8 cellular contexts compared by ENCODE assay signal in the genomic region with DNA sequence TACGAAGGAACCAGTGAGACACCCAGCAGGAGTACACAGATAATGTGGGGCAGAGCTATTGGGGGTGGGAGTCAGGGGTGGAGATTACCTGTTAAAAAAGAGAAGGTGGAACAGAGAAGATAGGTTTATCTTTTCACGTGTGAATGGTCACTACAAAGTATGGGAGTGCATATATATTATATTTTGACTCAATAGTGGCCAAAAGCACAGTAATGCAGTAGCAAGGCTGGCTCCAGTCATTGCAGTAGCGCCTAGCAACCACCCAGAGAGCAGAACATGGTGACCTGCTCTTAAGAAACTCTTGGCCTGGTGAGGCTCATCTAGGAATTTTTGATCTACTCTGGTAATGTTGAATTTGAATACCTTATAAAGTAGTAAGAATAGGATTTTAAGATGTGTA. TPM values are rescaled to one million over a fixed set of nuclear protein-coding genes. Genes with fewer than 3 reads are reported as not detected.
DNase-seq lines count a peak whose midpoint lies in the region; ATAC-seq and TF ChIP-seq lines count a peak whose summit lies in the region.

No MANE protein-coding gene starts in this region.

- 0 out of 2 replicates have a peak overlapping the region, but pooled peaks have one; percentile 13 for H3K9ac ChIP-seq in HUES48 (ENCODE audit: low read depth, low read length)

- no peak for TF ChIP-seq CTCF in BJ (IDR thresholded peaks at IDR 0.05; ENCODE audit: insufficient read depth, low read depth, low read length)
- no peak for TF ChIP-seq CTCF in adrenal gland (IDR thresholded peaks at IDR 0.05)
- no peak for TF ChIP-seq CTCF in right lobe of liver (IDR thresholded peaks at IDR 0.05)

- no peaks in the 10 kb centered on the region for H3K9me3 ChIP-seq in HUES48 (ENCODE audit: control insufficient read depth, insufficient read depth, low read length)
- no peaks in the 10 kb centered on the region for H3K9me3 ChIP-seq in adrenal gland (replicated peaks in 1 of 3)
- H3K9me3 ChIP-seq in right lobe of liver = no peaks in the 10 kb centered on the region
- no peaks in the 10 kb centered on the region for H3K9me3 ChIP-seq in aorta (ENCODE audit: control insufficient read depth, low read length)

- POLR2A ChIA-PET in BJ (lab: Charles Lee) = interaction anchor here (0.6 kb wide), 1 partner anchor 498 kb away, joined by 5 read pairs; no protein-coding TSS in a partner anchor

- intact Hi-C loops in adrenal gland (cut with DNase I) (no loop called here), right lobe of liver (cut with DNase I) (no loop called here), aorta (cut with DNase I) (loop anchor here in 1 of 2 donors (2.0 kb wide), 1 partner anchor 29 kb away; no protein-coding TSS in a partner anchor)

- no peak for TF ChIP-seq POLR2A in adrenal gland (IDR thresholded peaks at IDR 0.05)
- TF ChIP-seq POLR2A in right lobe of liver (IDR thresholded peaks at IDR 0.05) = no peak

- DNase-seq in BJ (ENCODE audit: low read depth) = no peak
- no peak for DNase-seq in adrenal gland
- DNase-seq in right lobe of liver = no peak
- DNase-seq in aorta = no peak
- DNase-seq in 8988T = no peak

- H3K27ac ChIP-seq in HUES48 (ENCODE audit: low read depth, low read length) = peak overlapping the region; percentile 97
- H3K27ac ChIP-seq in adrenal gland = no peak overlapping the region
- no peak overlapping the region for H3K27ac ChIP-seq in right lobe of liver
- H3K27ac ChIP-seq in aorta (ENCODE audit: low read depth in 1 of 2, low read length in 2 of 2) = no peak overlapping the region

- CTCF ChIA-PET in BJ (lab: Yijun Ruan, JAX) = no interaction called here

- H3K36me3 ChIP-seq in BJ (ENCODE audit: control insufficient read depth, insufficient read depth, low read length) (peaks cover 4% of the 10 kb centered on the region; the same call in 1 of the 2 replicates), HUES48 (ENCODE audit: control insufficient read depth, insufficient read depth, low read length) (peaks cover 32% of the 10 kb centered on the region), adrenal gland (replicated peaks in 1 of 2) (no peaks in the 10 kb centered on the region), right lobe of liver (peaks cover 0 to 3% (median 0%) of the 10 kb centered on the region in 4 donors), aorta (ENCODE audit: control insufficient read depth in 1 of 2, insufficient read depth in 2 of 2, low read length in 1 of 2) (no peaks in the 10 kb centered on the region)

- 47 to 54% (median 50%) methylated on average over 3 of the region's 3 CpGs for WGBS in adrenal gland, 4 donors
- 42% methylated on average over 3 of the region's 3 CpGs for WGBS in right lobe of liver (ENCODE audit: insufficient coverage, low coverage, low lambda C conversion rate, missing lambda C conversion rate)
- 54 to 55% methylated on average over 3 of the region's 3 CpGs for WGBS in aorta, 2 donors

- ATAC-seq in right lobe of liver = no peak
- no peak for ATAC-seq in aorta (ENCODE audit: low FRiP score)
- ATAC-seq in HG03045 (IDR thresholded peaks at IDR 0.05; ENCODE audit: unreplicated experiment) = no peak
- ATAC-seq in HG03175 (IDR thresholded peaks at IDR 0.05; ENCODE audit: unreplicated experiment) = no peak

- H3K27me3 ChIP-seq in BJ (ENCODE audit: control insufficient read depth, insufficient read depth, low read length) (no peaks in the 10 kb centered on the region; the same call in none of the 2 replicates), HUES48 (ENCODE audit: control insufficient read depth, insufficient read depth, low read length) (no peaks in the 10 kb centered on the region), adrenal gland (peaks cover 3% of the 10 kb centered on the region), right lobe of liver (no peaks in the 10 kb centered on the region), aorta (ENCODE audit: control insufficient read depth in 1 of 2, insufficient read depth in 2 of 2, low read length in 1 of 2) (no peaks in the 10 kb centered on the region)

- H3K4me3 ChIP-seq in BJ (ENCODE audit: low read depth, low read length) = peak overlapping the region; percentile 82
- H3K4me3 ChIP-seq in HUES48 (ENCODE audit: low read depth, low read length) = peak overlapping the region; percentile 96
- H3K4me3 ChIP-seq in adrenal gland = peak overlapping the region in 3 of 4 donors; percentile 10 to 96 (median 47)
- peak overlapping the region in 2 of 3 donors; percentile 71 to 76 for H3K4me3 ChIP-seq in right lobe of liver
- H3K4me3 ChIP-seq in aorta (ENCODE audit: low read length in 2 of 2) = peak overlapping the region; percentile 37 to 84

- H3K4me1 ChIP-seq in HUES48 (ENCODE audit: control insufficient read depth, insufficient read depth, low read length) (peaks cover 17% of the 10 kb centered on the region), adrenal gland (replicated peaks in 1 of 2) (peaks cover 0 to 21% of the 10 kb centered on the region in 2 donors), right lobe of liver (peaks cover 0 to 12% (median 3%) of the 10 kb centered on the region in 4 donors), aorta (ENCODE audit: control insufficient read depth in 1 of 2, insufficient read depth in 2 of 2, low read length in 2 of 2) (no peaks in the 10 kb centered on the region)

RNA-seq across cellular contexts. Expression of a gene that starts 1.0 kb away (rescaled TPM):
- polyA plus RNA-seq in BJ (2011; rRNA removed) (10.0 and 24.8 TPM in 2 replicates), adrenal gland (10 to 100 TPM; 16.2 to 58.9 (median 21.4) TPM), aorta (10 to 100 TPM; 15.6 to 20.3 TPM)
- polyA minus RNA-seq in BJ (2011; rRNA and poly(A)+ RNA removed) = 3.7 and 7.0 TPM in 2 replicates
- total RNA-seq in adrenal gland (10 to 100 TPM; 21.6 to 60.5 (median 46.3) TPM), right lobe of liver (10 to 100 TPM; 10.4 to 18.1 (median 13.9) TPM), aorta (10 to 100 TPM; 20.7 to 28.2 TPM)

RNA-seq across cellular contexts. Expression of a gene that starts 29.9 kb away (rescaled TPM):
- polyA plus RNA-seq in BJ (2011; rRNA removed) (20.1 and 30.9 TPM in 2 replicates), adrenal gland (10 to 100 TPM; 18.7 to 40.1 (median 21.6) TPM), aorta (10 to 100 TPM; 21.7 to 30.9 TPM)
- polyA minus RNA-seq in BJ (2011; rRNA and poly(A)+ RNA removed) = 8.4 and 10.9 TPM in 2 replicates
- total RNA-seq in adrenal gland (100 to 1,000 TPM in 1 of 8 donors, 10 to 100 TPM in 7; 33.0 to 116 (median 71.4) TPM), right lobe of liver (10 to 100 TPM in 4 of 6 experiments, 1 to 10 TPM in 2; 4.1 to 14.6 (median 14.0) TPM), aorta (10 to 100 TPM; 43.2 to 47.4 TPM)

RNA-seq across cellular contexts. Expression of a gene that starts 33.0 kb away (rescaled TPM):
- polyA plus RNA-seq in BJ (2011; rRNA removed) (0.05 TPM in 1 of 2 replicates, not detected in the other), adrenal gland (under 1 TPM in 2 of 3 donors, not detected in 1; 0.03 to 0.05 TPM), aorta (under 1 TPM in 1 of 2 donors, not detected in 1; 0.03 TPM)
- not detected in 2 replicates for polyA minus RNA-seq in BJ (2011; rRNA and poly(A)+ RNA removed)
- total RNA-seq in adrenal gland (under 1 TPM in 1 of 8 donors, not detected in 7; 0.13 TPM), right lobe of liver (under 1 TPM; 0.06 to 0.32 (median 0.10) TPM), aorta (under 1 TPM; 0.10 to 0.15 TPM)
